ENCODE assay signal across 8 cellular contexts in the genomic region with DNA sequence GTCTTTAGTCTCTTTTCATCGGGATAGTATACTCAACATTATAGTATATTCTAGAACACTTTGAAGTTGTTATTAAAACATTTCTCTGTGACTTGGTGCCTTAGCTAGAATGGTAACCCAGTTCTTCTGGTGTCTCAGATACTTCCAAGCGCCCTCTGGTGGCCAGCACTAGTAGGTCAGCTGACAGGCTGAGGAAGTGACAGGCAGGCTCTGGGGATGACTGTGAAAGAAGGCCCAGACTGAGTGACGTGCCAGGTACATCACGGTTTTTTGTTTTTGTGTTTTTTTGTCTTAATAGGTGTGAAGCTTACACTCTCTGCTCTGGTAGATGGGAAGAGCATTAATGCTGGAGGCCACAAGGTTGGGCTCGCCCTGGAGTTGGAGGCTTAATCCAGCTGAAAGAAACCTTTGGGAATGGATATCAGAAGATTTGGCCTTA. TPM values are rescaled to one million over a fixed set of nuclear protein-coding genes. Genes with fewer than 3 reads are reported as not detected.
DNase-seq lines count a peak whose midpoint lies in the region; ATAC-seq and TF ChIP-seq lines count a peak whose summit lies in the region.

No MANE protein-coding gene starts in this region.

- TF ChIP-seq CTCF in Loucy (conservative IDR thresholded peaks at IDR 0.05; ENCODE audit: low read length) (peak; percentile 97), parathyroid adenoma (IDR thresholded peaks at IDR 0.05) (peak; percentile 93), transverse colon (IDR thresholded peaks at IDR 0.05) (peak; percentile 89 to 97 (median 93))

- WGBS in transverse colon (ENCODE audit: low coverage in 1 of 2), 2 donors, result 24 to 33% methylated on average over 4 to 5 of the region's 5 CpGs

- H3K79me2 ChIP-seq in Loucy (ENCODE audit: insufficient read depth, low read length) (peaks cover 38% of the 10 kb centered on the region), parathyroid adenoma (peaks cover 24% of the 10 kb centered on the region)

- peak; percentile 31 for ATAC-seq in GM21737 (IDR thresholded peaks at IDR 0.05; ENCODE audit: unreplicated experiment)

- H3K4me3 ChIP-seq in Loucy (ENCODE audit: low read length, poor library complexity, severe bottlenecking) (no peak overlapping the region), SJCRH30 (no peak overlapping the region), parathyroid adenoma (ENCODE audit: low read depth, low read length) (no peak overlapping the region), transverse colon (no peak overlapping the region)

- in situ Hi-C loops in transverse colon (cut with MboI; ENCODE audit: low pct_ligation_motif_present in 1 of 4, low pct_unique_long_range_greater_than_20kb in 1 of 4, low sequenced_read_pairs in 3 of 4), result loop anchor here (10.0 to 25.0 kb wide), 4 partner anchors 116 to 968 kb away; a partner anchor contains a TSS

- H3K27me3 ChIP-seq in Loucy (ENCODE audit: insufficient read depth, low read length, poor library complexity, severe bottlenecking) (no peaks in the 10 kb centered on the region), SJCRH30 (no peaks in the 10 kb centered on the region), parathyroid adenoma (ENCODE audit: control insufficient read depth, insufficient read depth, low read length) (no peaks in the 10 kb centered on the region), transverse colon (no peaks in the 10 kb centered on the region)

- no peak overlapping the region for H3K4me2 ChIP-seq in Loucy (ENCODE audit: low read depth, low read length, poor library complexity, severe bottlenecking)
- H3K4me2 ChIP-seq in parathyroid adenoma (ENCODE audit: low read length), result peak overlapping the region; percentile 11

- H2AFZ ChIP-seq in Loucy (ENCODE audit: low read length) (no peak overlapping the region), parathyroid adenoma (no peak overlapping the region)

- H3K36me3 ChIP-seq in Loucy (ENCODE audit: insufficient read depth, low read length) (peaks cover 65% of the 10 kb centered on the region), SJCRH30 (peaks cover 59% of the 10 kb centered on the region), parathyroid adenoma (ENCODE audit: control insufficient read depth, insufficient read depth, low read length) (no peaks in the 10 kb centered on the region), transverse colon (peaks cover 0 to 19% (median 9%) of the 10 kb centered on the region in 4 donors)

- H3F3A ChIP-seq in Loucy (ENCODE audit: low read depth), result peaks cover 12% of the 10 kb centered on the region; the same call in 1 of the 2 replicates

- no peak for TF ChIP-seq EP300 in transverse colon (IDR thresholded peaks at IDR 0.05; ENCODE audit: low read depth)

- H3K4me1 ChIP-seq in Loucy (ENCODE audit: insufficient read depth, low read length, poor library complexity, severe bottlenecking) (peaks cover 4% of the 10 kb centered on the region), SJCRH30 (peaks cover 4% of the 10 kb centered on the region; the same call in 1 of the 2 replicates), parathyroid adenoma (peaks cover 34% of the 10 kb centered on the region), transverse colon (peaks cover 11 to 63% (median 34%) of the 10 kb centered on the region in 4 donors)

- H3K9ac ChIP-seq in Loucy (ENCODE audit: low read depth, low read length, poor library complexity, severe bottlenecking) (no peak overlapping the region), parathyroid adenoma (no peak overlapping the region)

- DNase-seq in DMS53 (lab: John Stamatoyannopoulos, UW) (peak; percentile 93), SJCRH30 (peak; percentile 82 to 89), foreskin melanocyte (peak; percentile 69), transverse colon (peak; percentile 94)
- DNase-seq in activated gamma-delta T cell treated with anti-CD3 and anti-CD28 coated beads, Interleukin-2, amount 50 U/mL, for 16 hours (ENCODE audit: low read depth), result peak; percentile 94

- H4K20me1 ChIP-seq in Loucy (ENCODE audit: insufficient read depth, low read length, poor library complexity, severe bottlenecking), result peaks cover 36% of the 10 kb centered on the region

- intact Hi-C loops in transverse colon (cut with DNase I; ENCODE audit: low total_unique reads), result loop anchor here (5.0 to 10.0 kb wide), 3 partner anchors 118 to 966 kb away; a partner anchor contains a TSS

- no peaks in the 10 kb centered on the region for H3K9me2 ChIP-seq in Loucy (replicated peaks; ENCODE audit: low read depth, low read length)

- H3K9me3 ChIP-seq in Loucy (ENCODE audit: insufficient read depth, low read depth, low read length) (no peaks in the 10 kb centered on the region), SJCRH30 (replicated peaks) (no peaks in the 10 kb centered on the region), parathyroid adenoma (ENCODE audit: control insufficient read depth, low read length) (no peaks in the 10 kb centered on the region), transverse colon (no peaks in the 10 kb centered on the region)

- H3K27ac ChIP-seq in SJCRH30 (no peak overlapping the region), parathyroid adenoma (no peak overlapping the region), transverse colon (peak overlapping the region; percentile 2 to 60 (median 34))

- no peak for TF ChIP-seq POLR2A in transverse colon (IDR thresholded peaks at IDR 0.05)

RNA-seq across cellular contexts. Expression of a gene that starts 5.1 kb away (rescaled TPM):
- 5.6 and 6.1 TPM in 2 replicates for total RNA-seq in SJCRH30 (2014; rRNA removed; shearing (Covaris generic))
- total RNA-seq in transverse colon, result 100 to 1,000 TPM in 3 of 4 donors, 10 to 100 TPM in 1; 90.7 to 761 (median 173) TPM

RNA-seq across cellular contexts. Expression of a gene that starts 20.0 kb away (rescaled TPM):
- 275 and 285 TPM in 2 replicates for total RNA-seq in SJCRH30 (2014; rRNA removed; shearing (Covaris generic))
- 100 to 1,000 TPM in 3 of 4 donors, 10 to 100 TPM in 1; 52.1 to 234 (median 149) TPM for total RNA-seq in transverse colon

Comparison
In these comparisons a context has a peak if more than half of its experiments do, and no peak if none do; other contexts are left out.
1. H3K27ac ChIP-seq: peak in transverse colon (4 of 4); none in SJCRH30 (single experiment) and parathyroid adenoma (single experiment).
2. RNA of a gene that starts 5.1 kb away (total RNA-seq): 90.7 to 761 TPM in transverse colon; 5.6 to 6.1 TPM in SJCRH30; every median in the first group is over 10 times any median in the second.
3. Peak in every context shown above with its lines, with median percentiles within 50 percentile points of each other: DNase-seq and CTCF ChIP-seq.